ENCODE assay signal across 14 cellular contexts in genomic region chr9:121887553-121888437, GRCh38.
DNase-seq lines count a peak whose midpoint lies in the region; ATAC-seq, FAIRE-seq and TF ChIP-seq lines count a peak whose summit lies in the region.
"Had no signal": no experiment of that assay in that cellular context is flagged by ENCODE, and none has a peak within 500 bp of the region (broad histone marks: within the 10 kb centered on the region; RNA-seq: fewer than 3 reads in every experiment).

No MANE protein-coding gene starts in this region.

- no peak overlapping the region for H3K27ac ChIP-seq in neural progenitor cell
- H3K27ac ChIP-seq in kidney (ENCODE audit: low read depth in 2 of 2, low read length in 2 of 2), result no peak overlapping the region
- H3K27ac ChIP-seq: WERI-Rb-1 had no signal

- no peaks in the 10 kb centered on the region for H3F3A ChIP-seq in neural progenitor cell (ENCODE audit: low read depth)

- no peaks in the 10 kb centered on the region for H3K9me3 ChIP-seq in MG63
- H3K9me3 ChIP-seq in neural progenitor cell (ENCODE audit: low read depth), result no peaks in the 10 kb centered on the region
- no peaks in the 10 kb centered on the region for H3K9me3 ChIP-seq in kidney (ENCODE audit: control insufficient read depth in 1 of 2, low read length in 2 of 2)

- no peak for ATAC-seq in GM21360 (IDR thresholded peaks at IDR 0.05; ENCODE audit: unreplicated experiment)

- H3K27me3 ChIP-seq in MG63, result no peaks in the 10 kb centered on the region
- no peaks in the 10 kb centered on the region for H3K27me3 ChIP-seq in neural progenitor cell

- H3K27ac Mint-ChIP-seq in neural progenitor cell, result peak overlapping the region; percentile 88
- H3K27ac Mint-ChIP-seq in activated T-helper 1 cell treated with anti-CD3 and anti-CD28 coated beads, Interleukin-12 subunit alpha, Interleukin-12 subunit beta, Interleukin-2, Interleukin-4 antibody, amounts not matched to agents 30 ng/mL and 10 ng/mL and 1 ng/mL, durations not matched to agents 14 hours and 24 hours and 36 hours, result no peak overlapping the region
- H3K27ac Mint-ChIP-seq: activated naive CD4-positive, alpha-beta T cell treated with anti-CD3 and anti-CD28 coated beads, Interleukin-2, amount 50 U/mL, for 24 hours; CD4-positive, CD25-positive, alpha-beta regulatory T cell had no signal

- H3K9ac ChIP-seq in neural progenitor cell (no peak overlapping the region), kidney (ENCODE audit: low read length in 2 of 2) (no peak overlapping the region)

- H2AFZ ChIP-seq in neural progenitor cell (replicated peaks), result no peak overlapping the region

- no peaks in the 10 kb centered on the region for H3K36me3 Mint-ChIP-seq in neural progenitor cell
- no peaks in the 10 kb centered on the region for H3K36me3 Mint-ChIP-seq in activated T-helper 1 cell treated with anti-CD3 and anti-CD28 coated beads, Interleukin-12 subunit alpha, Interleukin-12 subunit beta, Interleukin-2, Interleukin-4 antibody, amounts not matched to agents 30 ng/mL and 10 ng/mL and 1 ng/mL, durations not matched to agents 14 hours and 24 hours and 36 hours (ENCODE audit: low read depth)
- H3K36me3 Mint-ChIP-seq: CD4-positive, CD25-positive, alpha-beta regulatory T cell had no signal

- peak; percentile 93 for DNase-seq in Daoy (ENCODE audit: low read depth)
- DNase-seq in MG63, result peak; percentile 93
- DNase-seq in cerebellum (ENCODE audit: low spot score), result peak; percentile 54
- DNase-seq in neural progenitor cell (ENCODE audit: low spot score), result no peak
- no peak for DNase-seq in kidney
- DNase-seq in NCI-H146 treated with DMSO at 0.1 percent for 48 hours (lab: John Stamatoyannopoulos, UW; ENCODE audit: unreplicated experiment), result no peak
- DNase-seq in activated T-helper 1 cell treated with anti-CD3 and anti-CD28 coated beads, Interleukin-12 subunit alpha, Interleukin-12 subunit beta, Interleukin-2, Interleukin-4 antibody, amounts not matched to agents 30 ng/mL and 10 ng/mL and 1 ng/mL, durations not matched to agents 14 hours and 24 hours and 36 hours (ENCODE audit: low spot score), result no peak
- DNase-seq: activated CD8-positive, alpha-beta memory T cell treated with anti-CD3 and anti-CD28 coated beads, Interleukin-2, amount 50 U/mL, for 4 hours; GDM1; GOT3; WERI-Rb-1 had no signal

- no peaks in the 10 kb centered on the region for H4K20me1 ChIP-seq in neural progenitor cell (ENCODE audit: low read depth)

- no peak for TF ChIP-seq CTCF in neural progenitor cell (IDR thresholded peaks at IDR 0.05)
- no peak for TF ChIP-seq CTCF in kidney (IDR thresholded peaks at IDR 0.05; ENCODE audit: borderline replicate concordance, extremely low read depth, insufficient read depth)

- no peaks in the 10 kb centered on the region for H3K79me2 ChIP-seq in neural progenitor cell (ENCODE audit: low read depth)

- peak overlapping the region; percentile 33 for H3K4me3 Mint-ChIP-seq in neural progenitor cell
- H3K4me3 Mint-ChIP-seq in activated T-helper 1 cell treated with anti-CD3 and anti-CD28 coated beads, Interleukin-12 subunit alpha, Interleukin-12 subunit beta, Interleukin-2, Interleukin-4 antibody, amounts not matched to agents 30 ng/mL and 10 ng/mL and 1 ng/mL, durations not matched to agents 14 hours and 24 hours and 36 hours, result no peak overlapping the region
- H3K4me3 Mint-ChIP-seq: activated naive CD4-positive, alpha-beta T cell treated with anti-CD3 and anti-CD28 coated beads, Interleukin-2, amount 50 U/mL, for 24 hours; CD4-positive, CD25-positive, alpha-beta regulatory T cell had no signal

- H3K4me1 Mint-ChIP-seq in neural progenitor cell, result peaks cover 80% of the 10 kb centered on the region
- peaks cover 5% of the 10 kb centered on the region for H3K4me1 Mint-ChIP-seq in activated T-helper 1 cell treated with anti-CD3 and anti-CD28 coated beads, Interleukin-12 subunit alpha, Interleukin-12 subunit beta, Interleukin-2, Interleukin-4 antibody, amounts not matched to agents 30 ng/mL and 10 ng/mL and 1 ng/mL, durations not matched to agents 14 hours and 24 hours and 36 hours (ENCODE audit: low read depth)
- H3K4me1 Mint-ChIP-seq: activated naive CD4-positive, alpha-beta T cell treated with anti-CD3 and anti-CD28 coated beads, Interleukin-2, amount 50 U/mL, for 24 hours had no signal

- intact Hi-C loops in kidney (cut with DNase I), result no loop called here
- intact Hi-C loops in activated T-helper 1 cell treated with anti-CD3 and anti-CD28 coated beads, Interleukin-12 subunit alpha, Interleukin-12 subunit beta, Interleukin-2, Interleukin-4 antibody, amounts not matched to agents 30 ng/mL and 10 ng/mL and 1 ng/mL, durations not matched to agents 14 hours and 24 hours and 36 hours (cut with micrococcal nuclease), result no loop called here

- no peak overlapping the region for H3K4me3 ChIP-seq in MG63
- no peak overlapping the region for H3K4me3 ChIP-seq in neural progenitor cell
- H3K4me3 ChIP-seq in kidney (ENCODE audit: low read length in 2 of 2), result no peak overlapping the region

- no peak overlapping the region for H3K4me2 ChIP-seq in neural progenitor cell

- peaks cover 25% of the 10 kb centered on the region for H3K27me3 Mint-ChIP-seq in neural progenitor cell (ENCODE audit: insufficient read depth, low read depth)
- H3K27me3 Mint-ChIP-seq in activated T-helper 1 cell treated with anti-CD3 and anti-CD28 coated beads, Interleukin-12 subunit alpha, Interleukin-12 subunit beta, Interleukin-2, Interleukin-4 antibody, amounts not matched to agents 30 ng/mL and 10 ng/mL and 1 ng/mL, durations not matched to agents 14 hours and 24 hours and 36 hours (ENCODE audit: insufficient read depth), result peaks cover 5% of the 10 kb centered on the region
- H3K27me3 Mint-ChIP-seq: activated naive CD4-positive, alpha-beta T cell treated with anti-CD3 and anti-CD28 coated beads, Interleukin-2, amount 50 U/mL, for 24 hours; CD4-positive, CD25-positive, alpha-beta regulatory T cell had no signal

- no peak for FAIRE-seq in kidney (lab: Jason Lieb, UNC)

- no peaks in the 10 kb centered on the region for H3K9me3 Mint-ChIP-seq in neural progenitor cell
- no peaks in the 10 kb centered on the region for H3K9me3 Mint-ChIP-seq in activated T-helper 1 cell treated with anti-CD3 and anti-CD28 coated beads, Interleukin-12 subunit alpha, Interleukin-12 subunit beta, Interleukin-2, Interleukin-4 antibody, amounts not matched to agents 30 ng/mL and 10 ng/mL and 1 ng/mL, durations not matched to agents 14 hours and 24 hours and 36 hours
- H3K9me3 Mint-ChIP-seq: activated naive CD4-positive, alpha-beta T cell treated with anti-CD3 and anti-CD28 coated beads, Interleukin-2, amount 50 U/mL, for 24 hours; CD4-positive, CD25-positive, alpha-beta regulatory T cell had no signal

- H3K4me1 ChIP-seq in neural progenitor cell (peaks cover 24% of the 10 kb centered on the region), kidney (ENCODE audit: control insufficient read depth in 1 of 2, insufficient read depth in 1 of 2, low read depth in 1 of 2, low read length in 2 of 2) (peaks cover 9 to 25% of the 10 kb centered on the region in 2 donors)

- H3K36me3 ChIP-seq in MG63, result no peaks in the 10 kb centered on the region
- H3K36me3 ChIP-seq in neural progenitor cell, result no peaks in the 10 kb centered on the region
- no peaks in the 10 kb centered on the region for H3K36me3 ChIP-seq in kidney (ENCODE audit: control insufficient read depth in 1 of 2, insufficient read depth in 2 of 2, low read length in 2 of 2)
- H3K36me3 ChIP-seq: WERI-Rb-1 had no signal

Comparison
In these comparisons a context has a peak if more than half of its experiments do, and no peak if none do; other contexts are left out.
1. DNase-seq: peak in Daoy (single experiment), MG63 (single experiment) and cerebellum (single experiment); none in neural progenitor cell (single experiment), kidney (single experiment), NCI-H146 treated with DMSO at 0.1 percent for 48 hours (single experiment) and activated T-helper 1 cell treated with anti-CD3 and anti-CD28 coated beads, Interleukin-12 subunit alpha, Interleukin-12 subunit beta, Interleukin-2, Interleukin-4 antibody, amounts not matched to agents 30 ng/mL and 10 ng/mL and 1 ng/mL, durations not matched to agents 14 hours and 24 hours and 36 hours (single experiment).